ENCODE assay signal across 10 cellular contexts in the genomic region with DNA sequence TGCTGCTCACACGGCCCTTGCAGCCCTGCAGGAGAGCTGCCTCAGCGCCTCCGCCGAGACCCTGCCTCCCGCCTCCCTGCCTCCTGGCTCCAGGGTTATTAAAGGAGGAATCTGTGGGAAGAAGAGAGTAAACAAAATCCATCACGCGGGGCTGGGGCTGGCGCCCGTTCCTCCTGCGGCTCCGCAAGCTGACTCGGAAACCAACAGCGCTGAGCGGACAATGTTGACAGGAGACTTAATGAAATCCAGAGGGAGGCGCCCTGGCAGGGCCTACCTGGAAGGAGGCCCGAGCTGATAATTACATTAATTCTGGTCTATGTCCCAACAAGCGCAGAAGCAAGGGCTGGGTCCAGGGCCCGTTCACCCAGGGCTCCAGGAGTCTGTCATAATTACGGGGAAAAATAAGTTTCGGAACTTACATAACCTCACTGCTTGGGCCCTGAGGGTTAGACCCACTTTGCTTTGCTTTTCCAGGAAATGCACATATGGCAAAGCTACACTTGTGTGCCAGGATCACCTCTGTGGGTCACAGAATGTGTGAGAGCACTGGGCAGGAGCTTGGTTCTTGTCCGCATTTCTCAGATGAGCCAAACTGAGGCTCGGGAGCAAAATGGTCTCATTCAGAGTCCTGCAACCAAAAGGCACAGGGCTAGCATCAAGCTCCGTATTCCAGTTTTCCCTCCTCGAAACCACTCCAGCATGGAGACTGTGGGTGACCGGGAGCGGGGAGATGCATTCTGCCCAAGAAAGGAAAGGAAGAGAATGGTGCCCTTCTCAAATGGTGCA. TPM values are rescaled to one million over a fixed set of nuclear protein-coding genes. Genes with fewer than 3 reads are reported as not detected.
A peak's percentile ranks its signal among the peaks of the same experiment; 100 is the strongest.
DNase-seq lines count a peak whose midpoint lies in the region; ATAC-seq and TF ChIP-seq lines count a peak whose summit lies in the region.
"Had no signal": no experiment of that assay in that cellular context is flagged by ENCODE, and none has a peak within 500 bp of the region (broad histone marks: within the 10 kb centered on the region; RNA-seq: fewer than 3 reads in every experiment).

No MANE protein-coding gene starts in this region.

- TF ChIP-seq EP300 in suprapubic skin (IDR thresholded peaks at IDR 0.05): no peak

- intact Hi-C loops in right cardiac atrium (cut with DNase I): no loop called here

- H3K36me3 ChIP-seq in MG63 (no peaks in the 10 kb centered on the region), suprapubic skin (no peaks in the 10 kb centered on the region)

- DNase-seq in MG63 (peak; percentile 15), astrocyte of the hippocampus (ENCODE audit: low read depth, low spot score) (peak; percentile 85), right cardiac atrium (peak; percentile 63 to 92 (median 89)), suprapubic skin (ENCODE audit: low spot score in 2 of 2) (peak; percentile 87), T-helper 2 cell (no peak), SW 1271 (lab: John Stamatoyannopoulos, UW) (no peak)
- DNase-seq: stimulated activated CD4-positive, alpha-beta T cell treated with anti-CD3 and anti-CD28 coated beads, Interleukin-4, amount 100 ng/mL, for 1 hour had no signal

- H3K4me1 ChIP-seq in right cardiac atrium (ENCODE audit: control insufficient read depth, insufficient read depth, low read length) (no peaks in the 10 kb centered on the region), suprapubic skin (peaks cover 18% of the 10 kb centered on the region)

- 47% methylated on average over 26 of the region's 26 CpGs for WGBS in right cardiac atrium
- 38% methylated on average over 26 of the region's 26 CpGs for WGBS in suprapubic skin

- no peaks in the 10 kb centered on the region for H3K9me3 ChIP-seq in MG63
- H3K9me3 ChIP-seq in right cardiac atrium (ENCODE audit: control insufficient read depth, low read length): no peaks in the 10 kb centered on the region
- H3K9me3 ChIP-seq in suprapubic skin: no peaks in the 10 kb centered on the region

- H3K27ac ChIP-seq in right cardiac atrium (ENCODE audit: low read length) (no peak overlapping the region), suprapubic skin (peak overlapping the region; percentile 40)
- H3K27ac ChIP-seq: dorsolateral prefrontal cortex had no signal

- H3K27me3 ChIP-seq in MG63 (no peaks in the 10 kb centered on the region), right cardiac atrium (ENCODE audit: control insufficient read depth, insufficient read depth) (no peaks in the 10 kb centered on the region), suprapubic skin (peaks cover 3% of the 10 kb centered on the region)
- H3K27me3 ChIP-seq: dorsolateral prefrontal cortex had no signal

- TF ChIP-seq POLR2A in suprapubic skin (IDR thresholded peaks at IDR 0.05): no peak

- no peak overlapping the region for H3K4me3 ChIP-seq in MG63
- no peak overlapping the region for H3K4me3 ChIP-seq in right cardiac atrium (ENCODE audit: low read length)
- no peak overlapping the region for H3K4me3 ChIP-seq in suprapubic skin
- H3K4me3 ChIP-seq: dorsolateral prefrontal cortex had no signal

- TF ChIP-seq CTCF in suprapubic skin (IDR thresholded peaks at IDR 0.05): no peak

- peak; percentile 64 to 87 for ATAC-seq in right cardiac atrium
- no peak for ATAC-seq in HG02852 (IDR thresholded peaks at IDR 0.05; ENCODE audit: unreplicated experiment)
- ATAC-seq in HG03108 (IDR thresholded peaks at IDR 0.05; ENCODE audit: unreplicated experiment): no peak

RNA-seq across cellular contexts. Expression of a gene that starts 43.8 kb away (rescaled TPM):
- total RNA-seq in MG63 (2014; rRNA removed; shearing (Covaris generic); ENCODE audit: low replicate concordance): 2.6 and 3.4 TPM in 2 replicates
- 100 to 1,000 TPM in 1 of 4 donors, 10 to 100 TPM in 3; 21.3 to 106 (median 38.4) TPM for total RNA-seq in right cardiac atrium
- polyA plus RNA-seq in right cardiac atrium: 23.7 TPM
- 100 to 1,000 TPM in 2 of 4 donors, 10 to 100 TPM in 2; 85.4 to 149 (median 102) TPM for total RNA-seq in suprapubic skin

Comparison
In these comparisons a context has a peak if more than half of its experiments do, and no peak if none do; other contexts are left out.
1. DNase-seq: peak in MG63 (single experiment), astrocyte of the hippocampus (single experiment), right cardiac atrium (3 of 3) and suprapubic skin (2 of 2); none in T-helper 2 cell (0 of 5) and SW 1271 (0 of 2).
2. ATAC-seq: peak in right cardiac atrium (2 of 2); none in HG02852 (single experiment) and HG03108 (single experiment).